ENCODE assay signal across 9 cellular contexts in the genomic region with DNA sequence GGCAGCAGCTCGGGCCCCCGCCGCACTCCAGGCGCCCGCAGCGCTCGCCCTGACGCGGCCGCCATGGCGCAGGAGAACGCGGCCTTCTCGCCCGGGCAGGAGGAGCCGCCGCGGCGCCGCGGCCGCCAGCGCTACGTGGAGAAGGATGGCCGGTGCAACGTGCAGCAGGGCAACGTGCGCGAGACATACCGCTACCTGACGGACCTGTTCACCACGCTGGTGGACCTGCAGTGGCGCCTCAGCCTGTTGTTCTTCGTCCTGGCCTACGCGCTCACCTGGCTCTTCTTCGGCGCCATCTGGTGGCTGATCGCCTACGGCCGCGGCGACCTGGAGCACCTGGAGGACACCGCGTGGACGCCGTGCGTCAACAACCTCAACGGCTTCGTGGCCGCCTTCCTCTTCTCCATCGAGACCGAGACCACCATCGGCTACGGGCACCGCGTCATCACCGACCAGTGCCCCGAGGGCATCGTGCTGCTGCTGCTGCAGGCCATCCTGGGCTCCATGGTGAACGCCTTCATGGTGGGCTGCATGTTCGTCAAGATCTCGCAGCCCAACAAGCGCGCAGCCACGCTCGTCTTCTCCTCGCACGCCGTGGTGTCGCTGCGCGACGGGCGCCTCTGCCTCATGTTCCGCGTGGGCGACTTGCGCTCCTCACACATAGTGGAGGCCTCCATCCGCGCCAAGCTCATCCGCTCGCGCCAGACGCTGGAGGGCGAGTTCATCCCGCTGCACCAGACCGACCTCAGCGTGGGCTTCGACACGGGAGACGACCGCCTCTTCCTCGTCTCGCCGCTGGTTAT. TPM values are rescaled to one million over a fixed set of nuclear protein-coding genes. Genes with fewer than 3 reads are reported as not detected.
DNase-seq lines count a peak whose midpoint lies in the region; ATAC-seq lines count a peak whose summit lies in the region.
"Had no signal": no experiment of that assay in that cellular context is flagged by ENCODE, and none has a peak within 500 bp of the region (broad histone marks: within the 10 kb centered on the region; RNA-seq: fewer than 3 reads in every experiment).

No MANE protein-coding gene starts in this region.

- H3K4me1 Mint-ChIP-seq in T-cell: peaks cover 12 to 18% (median 17%) of the 10 kb centered on the region in 3 donors

- peak; percentile 37 for DNase-seq in GM03348 (ENCODE audit: low spot score)
- DNase-seq in T-cell: peak; percentile 31 to 80 (median 60)
- DNase-seq in astrocyte of the hippocampus (ENCODE audit: low read depth, low spot score): peak; percentile 71
- DNase-seq in stimulated activated CD4-positive, alpha-beta T cell treated with anti-CD3 and anti-CD28 coated beads, Interleukin-12 subunit alpha, Interleukin-12 subunit beta, amount 100 ng/mL, for 24 hours (ENCODE audit: low read depth in 2 of 2): peak; percentile 39 to 62

- CTCF ChIA-PET in T-cell (lab: Charles Lee): interaction anchor here in 1 of 2 donors (0.9 to 4.1 kb wide), 3 partner anchors 21 to 207 kb away, joined by 3 to 21 read pairs (median 21); no protein-coding TSS in a partner anchor

- ATAC-seq in HG03439 (IDR thresholded peaks at IDR 0.05; ENCODE audit: unreplicated experiment): peak; percentile 73
- peak; percentile 78 to 89 (median 86) for ATAC-seq in T-cell (replicated peaks in 1 of 4)
- no peak for ATAC-seq in HG02981 (IDR thresholded peaks at IDR 0.05; ENCODE audit: unreplicated experiment)
- no peak for ATAC-seq in GM18519 (IDR thresholded peaks at IDR 0.05; ENCODE audit: low FRiP score, unreplicated experiment)

- POLR2A ChIA-PET in T-cell (lab: Charles Lee): no interaction called here

- H3K4me3 Mint-ChIP-seq in T-cell: peak overlapping the region; percentile 68 to 78 (median 72)

- H3K4me3 ChIP-seq in iPS-11a (ENCODE audit: low read depth, low read length): peak overlapping the region; percentile 4
- H3K4me3 ChIP-seq: SJSA1 had no signal

- H3K27me3 Mint-ChIP-seq in T-cell: peaks cover 25 to 36% of the 10 kb centered on the region in 2 donors

- peaks cover 23% of the 10 kb centered on the region for H3K36me3 Mint-ChIP-seq in T-cell

- no peaks in the 10 kb centered on the region for H3K9me3 Mint-ChIP-seq in T-cell

- no peak overlapping the region for H3K27ac Mint-ChIP-seq in T-cell

RNA-seq across cellular contexts. Expression of a gene that starts 2.8 kb away (rescaled TPM):
- total RNA-seq in T-cell: not detected
- total RNA-seq: SJSA1 had no signal

RNA-seq across cellular contexts. Expression of a gene that starts 14.2 kb away (rescaled TPM):
- under 1 TPM in 1 of 5 donors, not detected in 4; 0.22 TPM for total RNA-seq in T-cell
- total RNA-seq: SJSA1 had no signal

RNA-seq across cellular contexts. Expression of a gene that starts 14.2 kb away (rescaled TPM):
- 10 to 100 TPM; 41.8 to 71.5 (median 62.2) TPM for total RNA-seq in T-cell

RNA-seq across cellular contexts. Expression of a gene that starts 31.4 kb away (rescaled TPM):
- under 1 TPM in 2 of 5 donors, not detected in 3; 0.10 to 0.26 TPM for total RNA-seq in T-cell

RNA-seq across cellular contexts. Expression of a gene that starts 52.4 kb away (rescaled TPM):
- total RNA-seq in T-cell: 1 to 10 TPM; 3.2 to 9.7 (median 8.4) TPM

Comparison
In these comparisons a context has a peak if more than half of its experiments do, and no peak if none do; other contexts are left out.
1. ATAC-seq: peak in HG03439 (single experiment) and T-cell (4 of 4); none in HG02981 (single experiment) and GM18519 (single experiment).
2. Peak in every context shown above with its lines, with median percentiles within 50 percentile points of each other: DNase-seq.